Comparison of ENCODE assay signal across 23 cellular contexts in genomic region chr3:100970537-100970936, GRCh38.
"Had no signal": no experiment of that assay in that cellular context is flagged by ENCODE, and none has a peak within 500 bp of the region (broad histone marks: within the 10 kb centered on the region; RNA-seq: fewer than 3 reads in every experiment).

No MANE protein-coding gene starts in this region.

- H3K4me1 Mint-ChIP-seq: endodermal cell, memory B cell, naive B cell had no signal

- H3K36me3 ChIP-seq: colonic mucosa, heart left ventricle, prostate gland, right lobe of liver, tibial nerve had no signal

- H3K27ac ChIP-seq: colonic mucosa, parathyroid adenoma, prostate gland, right lobe of liver had no signal

- H3K9me3 ChIP-seq: colonic mucosa, heart left ventricle, prostate gland, right lobe of liver, tibial nerve had no signal

- H3K4me1 ChIP-seq: colonic mucosa, parathyroid adenoma, prostate gland, right lobe of liver had no signal

- H3K27me3 Mint-ChIP-seq: naive B cell had no signal

- H3K9ac ChIP-seq: parathyroid adenoma had no signal

- ATAC-seq: heart left ventricle, left colon, right lobe of liver had no signal

- H3K4me3 Mint-ChIP-seq: endodermal cell, memory B cell, mesothelial cell of epicardium, naive B cell, nephron had no signal

- H3K4me3 ChIP-seq: colonic mucosa, heart left ventricle, prostate gland, right lobe of liver, skin epidermis, tibial nerve had no signal

- H3K27me3 ChIP-seq: colonic mucosa, heart left ventricle, right lobe of liver, tibial nerve had no signal

- H3K36me3 Mint-ChIP-seq: memory B cell, mesothelial cell of epicardium, naive B cell had no signal

- H2AFZ ChIP-seq: parathyroid adenoma had no signal

- H3K27ac Mint-ChIP-seq: endodermal cell, memory B cell, mesothelial cell of epicardium, naive B cell, nephron had no signal

- H3K9me3 Mint-ChIP-seq: endodermal cell, memory B cell, mesothelial cell of epicardium, nephron had no signal

- DNase-seq: cerebellar nuclear complex; colonic mucosa; dermis blood vessel endothelial cell; endodermal cell; erythroblast; foreskin melanocyte; heart left ventricle; hippocampal formation; left colon; naive B cell; occipital lobe; retina; right lobe of liver; stimulated activated CD4-positive, alpha-beta T cell treated with anti-CD3 and anti-CD28 coated beads, Interleukin-2, amount 100 ng/mL, for 24 hours; stimulated activated CD4-positive, alpha-beta T cell treated with anti-CD3 and anti-CD28 coated beads, Interleukin-4, amount 100 ng/mL, for 4 hours; stimulated activated naive CD4-positive, alpha-beta T cell had no signal

- H3K79me2 ChIP-seq: parathyroid adenoma had no signal
